20 cellular contexts compared by ENCODE assay signal in genomic region chr3:10533731-10534011, GRCh38. TPM values are rescaled to one million over a fixed set of nuclear protein-coding genes. Genes with fewer than 3 reads are reported as not detected.
DNase-seq lines count a peak whose midpoint lies in the region; ATAC-seq, FAIRE-seq and TF ChIP-seq lines count a peak whose summit lies in the region.
"Had no signal": no experiment of that assay in that cellular context is flagged by ENCODE, and none has a peak within 500 bp of the region (broad histone marks: within the 10 kb centered on the region; RNA-seq: fewer than 3 reads in every experiment).

No MANE protein-coding gene starts in this region.

- no TSS peak for BruUV-seq in IMR-90 (replicated peaks; lab: Mats Ljungman, UMichigan)

- H3K27me3 Mint-ChIP-seq in stimulated activated naive B cell treated with anti-CD40 and anti-IgM and Interleukin-4, amounts not matched to agents 10 μg/mL and 1 μg/mL and 100 μg/mL, for 72 hours = peaks cover 21 to 26% of the 10 kb centered on the region in 2 donors

- H4K8ac ChIP-seq in IMR-90 (ENCODE audit: low read depth in 2 of 2, low read length in 2 of 2) (no peak overlapping the region), H1 (ENCODE audit: extremely low read depth, insufficient read depth, low read length) (peak overlapping the region; percentile 28; the same call in 1 of the 2 replicates)

- no peak for TF ChIP-seq EP300 in H1 (IDR thresholded peaks at IDR 0.05; ENCODE audit: borderline replicate concordance in 1 of 2, low read depth in 2 of 2, low read length in 2 of 2)

- H3K9me1 ChIP-seq in IMR-90 (ENCODE audit: insufficient read depth, low read length) = no peaks in the 10 kb centered on the region

- H2BK15ac ChIP-seq in IMR-90 (ENCODE audit: low read depth, low read length) = no peak overlapping the region
- no peak overlapping the region for H2BK15ac ChIP-seq in H1 (ENCODE audit: low read length)

- TF ChIP-seq POLR2A in IMR-90 (IDR thresholded peaks at IDR 0.05; ENCODE audit: low read depth, low read length) (no peak), H1 (IDR thresholded peaks at IDR 0.05; ENCODE audit: control extremely low read depth in 1 of 2, low read depth in 2 of 2, low read length in 2 of 2) (no peak)

- no peak overlapping the region for H3K4me3 Mint-ChIP-seq in stimulated activated naive B cell treated with anti-CD40 and anti-IgM and Interleukin-4, amounts not matched to agents 10 μg/mL and 1 μg/mL and 100 μg/mL, for 72 hours
- H3K4me3 Mint-ChIP-seq: CD4-positive, CD25-positive, alpha-beta regulatory T cell; CD8-positive, alpha-beta memory T cell; H9 had no signal

- peak overlapping the region; percentile 78 for H2AK9ac ChIP-seq in IMR-90 (replicated peaks; ENCODE audit: low read depth, low read length, poor library complexity)

- no peaks in the 10 kb centered on the region for H3K36me3 Mint-ChIP-seq in stimulated activated naive B cell treated with anti-CD40 and anti-IgM and Interleukin-4, amounts not matched to agents 10 μg/mL and 1 μg/mL and 100 μg/mL, for 72 hours
- H3K36me3 Mint-ChIP-seq: CD4-positive, CD25-positive, alpha-beta regulatory T cell had no signal

- in situ Hi-C loops in IMR-90 (cut with MboI; ENCODE audit: low sequenced_read_pairs) = no loop called here

- dilution Hi-C loops in IMR-90 (cut with HindIII; ENCODE audit: low sequenced_read_pairs, unreplicated experiment) = no loop called here

- H3K23ac ChIP-seq in IMR-90 (ENCODE audit: low read depth, low read length) (no peak overlapping the region), H1 (ENCODE audit: insufficient read length) (no peak overlapping the region)

- H2AK5ac ChIP-seq in IMR-90 (ENCODE audit: low read depth, low read length) (no peak overlapping the region), H1 (ENCODE audit: low read depth, low read length) (no peak overlapping the region)

- CTCF ChIA-PET in IMR-90 (lab: Yijun Ruan, JAX) = no interaction called here
- CTCF ChIA-PET in H1 (lab: Charles Lee; ENCODE audit: partially characterized antibody) = interaction anchor here (1.2 kb wide), 1 partner anchor 207 kb away, joined by 3 read pairs; no protein-coding TSS in a partner anchor

- H3K14ac ChIP-seq in IMR-90 (replicated peaks; ENCODE audit: low read depth, low read length) = no peak overlapping the region
- H3K14ac ChIP-seq in H1 (ENCODE audit: insufficient read length) = no peak overlapping the region

- H3K4me1 ChIP-seq in IMR-90 (ENCODE audit: control insufficient read depth, insufficient read depth, low read length) (no peaks in the 10 kb centered on the region), H1 (replicated peaks in 1 of 4; ENCODE audit: control insufficient read depth in 3 of 4, insufficient read depth in 4 of 4, low read length in 3 of 4) (no peaks in the 10 kb centered on the region)
- H3K4me1 ChIP-seq: BE2C had no signal

- no peak overlapping the region for H2BK120ac ChIP-seq in IMR-90 (ENCODE audit: low read depth, low read length)
- no peak overlapping the region for H2BK120ac ChIP-seq in H1 (replicated peaks; ENCODE audit: low read depth, low read length)

- H3K27ac ChIP-seq in IMR-90 (ENCODE audit: insufficient read depth, low read length) (no peak overlapping the region), H1 (ENCODE audit: low read depth, low read length) (no peak overlapping the region)
- H3K27ac ChIP-seq: HL-60 had no signal

- H3K9ac ChIP-seq in IMR-90 (ENCODE audit: low read depth, low read length) (no peak overlapping the region), H1 (replicated peaks in 1 of 4; ENCODE audit: extremely low read depth in 1 of 4, low read depth in 3 of 4, low read length in 3 of 4) (no peak overlapping the region)

- H4K5ac ChIP-seq in IMR-90 (ENCODE audit: low read depth, low read length) (no peak overlapping the region), H1 (ENCODE audit: insufficient read length, low read depth, low read length) (no peak overlapping the region)

- H3K79me1 ChIP-seq in IMR-90 (ENCODE audit: low read depth in 1 of 2, low read length in 2 of 2) = no peaks in the 10 kb centered on the region
- H3K79me1 ChIP-seq in H1 (ENCODE audit: low read depth, low read length) = no peaks in the 10 kb centered on the region

- no peak overlapping the region for H2BK12ac ChIP-seq in H1 (ENCODE audit: low read depth, low read length)

- no peaks in the 10 kb centered on the region for H3K36me3 ChIP-seq in IMR-90 (ENCODE audit: control insufficient read depth, insufficient read depth, low read length)
- no peaks in the 10 kb centered on the region for H3K36me3 ChIP-seq in H1 (ENCODE audit: control insufficient read depth in 2 of 4, insufficient read depth in 4 of 4, low read length in 3 of 4)
- H3K36me3 ChIP-seq: BE2C had no signal

- H3K27me3 ChIP-seq in IMR-90 (ENCODE audit: control insufficient read depth, insufficient read depth, low read length) = peaks cover 11% of the 10 kb centered on the region
- H3K27me3 ChIP-seq in H1 (replicated peaks in 1 of 4; ENCODE audit: control insufficient read depth in 3 of 4, extremely low read depth in 1 of 4, insufficient read depth in 3 of 4, low read length in 3 of 4) = no peaks in the 10 kb centered on the region
- H3K27me3 ChIP-seq: BE2C had no signal

- TF ChIP-seq CTCF in IMR-90 (conservative IDR thresholded peaks at IDR 0.05; ENCODE audit: low read depth, low read length) (no peak), H1 (IDR thresholded peaks at IDR 0.05; ENCODE audit: control extremely low read depth in 1 of 3, insufficient read depth in 1 of 3, low read depth in 1 of 3, low read length in 3 of 3) (no peak)

- H2AFZ ChIP-seq in IMR-90 (replicated peaks; ENCODE audit: low read length, poor library complexity) = no peak overlapping the region
- H2AFZ ChIP-seq in H1 (ENCODE audit: low read length) = no peak overlapping the region

- no peak overlapping the region for H4K91ac ChIP-seq in IMR-90 (ENCODE audit: insufficient read depth, low read depth, low read length)
- no peak overlapping the region for H4K91ac ChIP-seq in H1 (replicated peaks; ENCODE audit: insufficient read length, low read length)

- no peaks in the 10 kb centered on the region for H3K9me3 ChIP-seq in IMR-90 (ENCODE audit: control insufficient read depth, insufficient read depth, low read length)
- no peaks in the 10 kb centered on the region for H3K9me3 ChIP-seq in H1 (ENCODE audit: insufficient read depth in 2 of 2, low read depth in 1 of 2, low read length in 1 of 2)
- H3K9me3 ChIP-seq: BE2C had no signal

- intact Hi-C loops in IMR-90 (cut with micrococcal nuclease) = no loop called here

- FAIRE-seq in H1 (lab: Jason Lieb, UNC) = no peak
- FAIRE-seq: GM12878 had no signal

- no peaks in the 10 kb centered on the region for H3K79me2 ChIP-seq in H1 (ENCODE audit: control insufficient read depth in 1 of 2, insufficient read depth in 2 of 2, low read length in 2 of 2)

- H2BK20ac ChIP-seq in IMR-90 (ENCODE audit: low read depth, low read length) (no peak overlapping the region), H1 (ENCODE audit: low read length) (no peak overlapping the region)

- no peak for ATAC-seq in IMR-90 (ENCODE audit: low read depth)
- peak; percentile 69 to 85 for ATAC-seq in stimulated activated naive B cell treated with anti-CD40 and anti-IgM and Interleukin-4, amounts not matched to agents 10 μg/mL and 1 μg/mL and 100 μg/mL, for 72 hours (replicated peaks)
- ATAC-seq in HG02759 (IDR thresholded peaks at IDR 0.05; ENCODE audit: unreplicated experiment) = no peak
- no peak for ATAC-seq in HG03045 (IDR thresholded peaks at IDR 0.05; ENCODE audit: unreplicated experiment)
- ATAC-seq: GM12878 had no signal

- H3K56ac ChIP-seq in IMR-90 (ENCODE audit: extremely low read depth, insufficient read depth, low read length) (no peak overlapping the region), H1 (replicated peaks; ENCODE audit: insufficient read length, low read depth, low read length) (no peak overlapping the region)

- no peaks in the 10 kb centered on the region for H3K23me2 ChIP-seq in H1 (ENCODE audit: low read depth, low read length)

- H3K4me1 Mint-ChIP-seq in stimulated activated naive B cell treated with anti-CD40 and anti-IgM and Interleukin-4, amounts not matched to agents 10 μg/mL and 1 μg/mL and 100 μg/mL, for 72 hours = peaks cover 13 to 18% of the 10 kb centered on the region in 2 donors
- H3K4me1 Mint-ChIP-seq: CD4-positive, CD25-positive, alpha-beta regulatory T cell; CD8-positive, alpha-beta memory T cell; H9 had no signal

- no peak for TF ChIP-seq RAD21 in IMR-90 (IDR thresholded peaks at IDR 0.05; ENCODE audit: low read length)
- no peak for TF ChIP-seq RAD21 in H1 (IDR thresholded peaks at IDR 0.05 in 1 of 2, conservative IDR thresholded peaks at IDR 0.05 in 1 of 2; ENCODE audit: low read depth in 2 of 2, low read length in 2 of 2)

- H3K4me2 ChIP-seq in IMR-90 (ENCODE audit: low read depth, low read length) (no peak overlapping the region), H1 (ENCODE audit: insufficient read depth in 1 of 2, low read depth in 2 of 2, low read length in 2 of 2) (no peak overlapping the region)

- H3K27ac Mint-ChIP-seq in stimulated activated naive B cell treated with anti-CD40 and anti-IgM and Interleukin-4, amounts not matched to agents 10 μg/mL and 1 μg/mL and 100 μg/mL, for 72 hours = no peak overlapping the region
- H3K27ac Mint-ChIP-seq: CD4-positive, CD25-positive, alpha-beta regulatory T cell; CD8-positive, alpha-beta memory T cell; H9 had no signal

- H2BK5ac ChIP-seq in IMR-90 (ENCODE audit: low read depth, low read length, poor library complexity, severe bottlenecking) = no peak overlapping the region
- no peak overlapping the region for H2BK5ac ChIP-seq in H1 (ENCODE audit: low read depth, low read length)

- POLR2A ChIA-PET in IMR-90 (lab: Charles Lee; ENCODE audit: unreplicated experiment) = no interaction called here
- POLR2A ChIA-PET in H1 (lab: Charles Lee; ENCODE audit: partially characterized antibody) = no interaction called here

- H3K18ac ChIP-seq in IMR-90 (ENCODE audit: low read depth, low read length) = no peak overlapping the region
- H3K18ac ChIP-seq in H1 (ENCODE audit: extremely low read depth, low read length) = no peak overlapping the region

- DNase-seq in IMR-90 = no peak
- DNase-seq in H1 (ENCODE audit: low read depth in 1 of 2, low spot score in 2 of 2) = no peak
- DNase-seq in stimulated activated naive B cell treated with anti-CD40 and anti-IgM and Interleukin-4, amounts not matched to agents 10 μg/mL and 1 μg/mL and 100 μg/mL, for 72 hours = no peak
- peak; percentile 9 for DNase-seq in ureter (ENCODE audit: low spot score)
- DNase-seq: BE2C; C1 segment of cervical spinal cord; CD4-positive, CD25-positive, alpha-beta regulatory T cell; CD8-positive, alpha-beta memory T cell; COR-L47; DMS 273 treated with DMSO at 0.1 percent for 48 hours; DMS53; DND-41; EL; GOT3 had no signal

- no peaks in the 10 kb centered on the region for H4K20me1 ChIP-seq in IMR-90 (ENCODE audit: insufficient read depth, low read length)
- no peaks in the 10 kb centered on the region for H4K20me1 ChIP-seq in H1 (replicated peaks in 1 of 2; ENCODE audit: control insufficient read depth in 1 of 2, insufficient read depth in 2 of 2, low read length in 2 of 2)

- no peak overlapping the region for H3K4me3 ChIP-seq in IMR-90 (ENCODE audit: insufficient read depth, low read depth, low read length)
- H3K4me3 ChIP-seq in H1 (ENCODE audit: extremely low read depth in 1 of 4, insufficient read depth in 2 of 4, low read depth in 3 of 4, low read length in 4 of 4) = no peak overlapping the region
- H3K4me3 ChIP-seq: GM12878 had no signal

- no peaks in the 10 kb centered on the region for H3K9me3 Mint-ChIP-seq in stimulated activated naive B cell treated with anti-CD40 and anti-IgM and Interleukin-4, amounts not matched to agents 10 μg/mL and 1 μg/mL and 100 μg/mL, for 72 hours
- H3K9me3 Mint-ChIP-seq: CD8-positive, alpha-beta memory T cell had no signal

- H3K4ac ChIP-seq in IMR-90 (ENCODE audit: low read depth, low read length) = no peak overlapping the region
- no peak overlapping the region for H3K4ac ChIP-seq in H1 (replicated peaks; ENCODE audit: insufficient read length, low read depth, low read length)

RNA-seq across cellular contexts. Expression of gene ATP2B2, which starts 28.3 kb away (rescaled TPM):
- total RNA-seq in IMR-90 (2012; rRNA removed) = under 0.01 TPM in 1 of 2 replicates, not detected in the other
- polyA plus RNA-seq in IMR-90 (2012; rRNA removed) = 0.02 TPM in 1 of 2 replicates, not detected in the other
- polyA plus RNA-seq in IMR-90 (2012; cell fraction: cytosol; rRNA removed) = 0.01 TPM in 1 of 2 replicates, not detected in the other
- polyA plus RNA-seq in IMR-90 (2012; cell fraction: nucleus; rRNA removed; ENCODE audit: low replicate concordance) = 0.01 TPM in 1 of 2 replicates, not detected in the other
- total RNA-seq in H1 (2021; fragmentation: NEBNext Ultra II Directional; extraction: Animal tissue kit (Norgen Biotek cat#: 25700)) = 0.61 and 1.2 TPM in 2 replicates
- 0.14 and 0.20 TPM in 2 replicates for polyA plus RNA-seq in H1 (2011; rRNA removed)
- 0.17 TPM for polyA plus RNA-seq in H1 (2011; cell fraction: cytosol; rRNA removed)
- 0.53 TPM for polyA plus RNA-seq in H1 (2011; cell fraction: nucleus; rRNA removed)
- polyA plus RNA-seq in H1 (2012, experiment 1 of 2) = 0.08 to 0.39 TPM (median 0.32 TPM) in 4 replicates
- polyA plus RNA-seq in H1 (2012, experiment 2 of 2) = 0.16 TPM
- polyA plus RNA-seq in H1 (2013, experiment 1 of 2) = 0.47 TPM
- polyA plus RNA-seq in H1 (2013, experiment 2 of 2) = 0.31 TPM
- 0.38 and 0.41 TPM in 2 replicates for polyA minus RNA-seq in H1 (2011; rRNA and poly(A)+ RNA removed)
- 0.22 TPM for polyA minus RNA-seq in H1 (2011; cell fraction: cytosol; rRNA and poly(A)+ RNA removed)
- polyA minus RNA-seq in H1 (2011; cell fraction: nucleus; rRNA and poly(A)+ RNA removed) = 0.70 TPM
- total RNA-seq in ureter = not detected
- total RNA-seq: CD4-positive, CD25-positive, alpha-beta regulatory T cell; CD8-positive, alpha-beta memory T cell; G401; GM12878 had no signal
- polyA plus RNA-seq: CD8-positive, alpha-beta memory T cell had no signal

Comparison
In these comparisons a context has a peak if more than half of its experiments do, and no peak if none do; other contexts are left out.
1. ATAC-seq: peak in stimulated activated naive B cell treated with anti-CD40 and anti-IgM and Interleukin-4, amounts not matched to agents 10 μg/mL and 1 μg/mL and 100 μg/mL, for 72 hours (2 of 2); none in IMR-90 (single experiment), HG02759 (single experiment) and HG03045 (single experiment).